Comparison of ENCODE assay signal across 8 cellular contexts in genomic region chr17:81910840-81911276, GRCh38. TPM values are rescaled to one million over a fixed set of nuclear protein-coding genes. Genes with fewer than 3 reads are reported as not detected.
A peak's percentile ranks its signal among the peaks of the same experiment; 100 is the strongest.
DNase-seq lines count a peak whose midpoint lies in the region; ATAC-seq, FAIRE-seq and TF ChIP-seq lines count a peak whose summit lies in the region.

No MANE protein-coding gene starts in this region.

- peaks cover 57% of the 10 kb centered on the region for H3K36me3 ChIP-seq in bronchial epithelial cell (ENCODE audit: control insufficient read depth, insufficient read depth, low read length)

- H3K27me3 ChIP-seq in bronchial epithelial cell (ENCODE audit: control insufficient read depth, insufficient read depth, low read length): no peaks in the 10 kb centered on the region
- H3K27me3 ChIP-seq in mononuclear cell (ENCODE audit: insufficient read depth, low read length): no peaks in the 10 kb centered on the region

- H3K4me3 ChIP-seq in bronchial epithelial cell (ENCODE audit: low read depth, low read length) (peak overlapping the region; percentile 72), mononuclear cell (ENCODE audit: low read length) (peak overlapping the region; percentile 50)

- peak; percentile 30 for ATAC-seq in GM21381 (IDR thresholded peaks at IDR 0.05; ENCODE audit: unreplicated experiment)

- FAIRE-seq in bronchial epithelial cell (lab: Jason Lieb, UNC): no peak

- no peaks in the 10 kb centered on the region for H3K9me3 ChIP-seq in mononuclear cell (ENCODE audit: low read depth, low read length)

- no peak for TF ChIP-seq CTCF in bronchial epithelial cell (IDR thresholded peaks at IDR 0.05; ENCODE audit: insufficient read depth, low read length, severe bottlenecking)

- H3K4me1 ChIP-seq in mononuclear cell (ENCODE audit: insufficient read depth, low read length): peaks cover 19% of the 10 kb centered on the region

- DNase-seq in COLO668 (lab: John Stamatoyannopoulos, UW; ENCODE audit: unreplicated experiment): peak; percentile 38
- peak; percentile 43 for DNase-seq in HuH-7 (ENCODE audit: low spot score)
- no peak for DNase-seq in bronchial epithelial cell (ENCODE audit: low read depth)
- no peak for DNase-seq in NCI-H2196 (lab: John Stamatoyannopoulos, UW; ENCODE audit: unreplicated experiment)
- no peak for DNase-seq in NCI-H1694 treated with DMSO at 0.1 percent for 48 hours (lab: John Stamatoyannopoulos, UW)
- DNase-seq in NK-92 (lab: John Stamatoyannopoulos, UW; ENCODE audit: unreplicated experiment): no peak

RNA-seq across cellular contexts. Expression of gene PCYT2, which starts 0.3 kb away (rescaled TPM):
- 16.5 and 29.5 TPM in 2 replicates for total RNA-seq in bronchial epithelial cell
- 10.6 TPM for total RNA-seq in mononuclear cell

RNA-seq across cellular contexts. Expression of gene SIRT7, which starts 7.1 kb away (rescaled TPM):
- total RNA-seq in bronchial epithelial cell: 48.4 and 62.2 TPM in 2 replicates
- 21.6 TPM for total RNA-seq in mononuclear cell

RNA-seq across cellular contexts. Expression of gene NPB, which starts 8.8 kb away (rescaled TPM):
- total RNA-seq in bronchial epithelial cell (0.26 and 0.51 TPM in 2 replicates), mononuclear cell (0.10 TPM)

RNA-seq across cellular contexts. Expression of gene MAFG, which starts 16.7 kb away (rescaled TPM):
- 16.8 and 19.6 TPM in 2 replicates for total RNA-seq in bronchial epithelial cell
- 14.9 TPM for total RNA-seq in mononuclear cell

RNA-seq across cellular contexts. Expression of gene ANAPC11, which starts 19.3 kb away (rescaled TPM):
- total RNA-seq in bronchial epithelial cell: 237 and 251 TPM in 2 replicates
- 36.3 TPM for total RNA-seq in mononuclear cell

Comparison
In these comparisons a context has a peak if more than half of its experiments do, and no peak if none do; other contexts are left out.
1. DNase-seq: peak in COLO668 (single experiment) and HuH-7 (single experiment); none in bronchial epithelial cell (single experiment), NCI-H2196 (single experiment), NCI-H1694 treated with DMSO at 0.1 percent for 48 hours (single experiment) and NK-92 (single experiment).